Comparison of ENCODE assay signal across 19 cellular contexts in genomic region chr19:42123765-42124164, GRCh38. TPM values are rescaled to one million over a fixed set of nuclear protein-coding genes. Genes with fewer than 3 reads are reported as not detected.
A peak's percentile ranks its signal among the peaks of the same experiment; 100 is the strongest.
DNase-seq lines count a peak whose midpoint lies in the region; ATAC-seq and TF ChIP-seq lines count a peak whose summit lies in the region.
"Had no signal": no experiment of that assay in that cellular context is flagged by ENCODE, and none has a peak within 500 bp of the region (broad histone marks: within the 10 kb centered on the region; RNA-seq: fewer than 3 reads in every experiment).

No MANE protein-coding gene starts in this region.

- H3K4me1 ChIP-seq in mesenchymal stem cell (ENCODE audit: control insufficient read depth, insufficient read depth, low read depth, low read length) (peaks cover 24% of the 10 kb centered on the region), A673 (ENCODE audit: insufficient read depth, low read length, poor library complexity, severe bottlenecking) (peaks cover 11% of the 10 kb centered on the region)
- H3K4me1 ChIP-seq: breast epithelium had no signal

- POLR2A ChIA-PET in activated CD4-positive, alpha-beta memory T cell treated with anti-CD3 and anti-CD28 coated beads, Interleukin-2, amount 10 ng/mL, durations not matched to agents 7 days and 5 days (lab: Charles Lee) = interaction anchor here (1.0 to 3.4 kb wide), 8 partner anchors 8 to 273 kb away, joined by 3 to 19 read pairs (median 4); partner anchors contain the start of genes POU2F2, ZNF526 and ZNF574
- POLR2A ChIA-PET in A673 (lab: Charles Lee; ENCODE audit: low non-redundant PET) = no interaction called here

- TF ChIP-seq CTCF in GM12865 (IDR thresholded peaks at IDR 0.05; ENCODE audit: insufficient read depth, low read depth, low read length, missing control alignments) = no peak
- TF ChIP-seq CTCF in A673 (conservative IDR thresholded peaks at IDR 0.05; ENCODE audit: low read depth, low read length) = no peak

- DNase-seq in activated CD4-positive, alpha-beta T cell treated with anti-CD3 and anti-CD28 coated beads, Interleukin-2, amount 10 ng/mL, durations not matched to agents 24 days and 14 days = no peak
- no peak for DNase-seq in activated CD4-positive, alpha-beta T cell treated with anti-CD3 and anti-CD28 coated beads for 4 hours
- DNase-seq in GM12865 (ENCODE audit: low read depth) (no peak), memory B cell (ENCODE audit: low spot score in 2 of 2) (no peak), mesenchymal stem cell (no peak), A673 (ENCODE audit: low spot score) (no peak)
- no peak for DNase-seq in activated CD4-positive, alpha-beta memory T cell treated with anti-CD3 and anti-CD28 coated beads, Interleukin-2, amount 10 ng/mL, durations not matched to agents 7 days and 5 days
- no peak for DNase-seq in stimulated activated CD4-positive, alpha-beta T cell treated with anti-CD3 and anti-CD28 coated beads, Interleukin-15, amount 100 ng/mL, for 24 hours
- DNase-seq: activated gamma-delta T cell treated with Interleukin-2 at 50 U/mL for 16 hours, COR-L47, esophagus squamous epithelium, GM23248, NCI-H1417 treated with DMSO at 0.1 percent for 48 hours, NCI-H2171 treated with DMSO at 0.1 percent for 48 hours, T1000 had no signal

- H3K9ac ChIP-seq in mesenchymal stem cell (ENCODE audit: low read length) = no peak overlapping the region
- H3K9ac ChIP-seq: GM23248 had no signal

- H2AFZ ChIP-seq in mesenchymal stem cell (ENCODE audit: low read depth, low read length) = no peak overlapping the region
- H2AFZ ChIP-seq: GM23248 had no signal

- H3K27ac ChIP-seq in mesenchymal stem cell (ENCODE audit: low read length, poor library complexity, severe bottlenecking) (no peak overlapping the region), A673 (ENCODE audit: low read depth, low read length, poor library complexity, severe bottlenecking) (no peak overlapping the region)
- H3K27ac ChIP-seq: breast epithelium, GM23248 had no signal

- H4K8ac ChIP-seq in mesenchymal stem cell (ENCODE audit: low read length) = no peak overlapping the region

- CTCF ChIA-PET in activated CD4-positive, alpha-beta memory T cell treated with anti-CD3 and anti-CD28 coated beads, Interleukin-2, amount 10 ng/mL, durations not matched to agents 7 days and 5 days (lab: Charles Lee) = interaction anchor here (1.1 to 3.7 kb wide), 10 partner anchors 9 to 310 kb away, joined by 3 to 31 read pairs (median 5); partner anchors contain the start of gene POU2F2
- CTCF ChIA-PET in A673 (lab: Charles Lee) = no interaction called here

- no peak overlapping the region for H2BK15ac ChIP-seq in mesenchymal stem cell (ENCODE audit: low read depth, poor library complexity, severe bottlenecking)

- no peaks in the 10 kb centered on the region for H3K27me3 ChIP-seq in mesenchymal stem cell (ENCODE audit: control insufficient read depth in 1 of 2, insufficient read depth in 1 of 2, low read length in 2 of 2)
- no peaks in the 10 kb centered on the region for H3K27me3 ChIP-seq in A673 (replicated peaks; ENCODE audit: insufficient read depth, low read depth, low read length, poor library complexity)
- H3K27me3 ChIP-seq: breast epithelium had no signal

- no peak overlapping the region for H3K23ac ChIP-seq in mesenchymal stem cell (ENCODE audit: low read length in 2 of 2)

- H3K4me3 Mint-ChIP-seq in activated CD4-positive, alpha-beta T cell treated with anti-CD3 and anti-CD28 coated beads, Interleukin-2, amount 10 ng/mL, durations not matched to agents 24 days and 14 days = peak overlapping the region; percentile 80
- H3K4me3 Mint-ChIP-seq in activated CD4-positive, alpha-beta memory T cell treated with anti-CD3 and anti-CD28 coated beads, Interleukin-2, amount 10 ng/mL, durations not matched to agents 7 days and 5 days = peak overlapping the region; percentile 73
- peak overlapping the region; percentile 85 for H3K4me3 Mint-ChIP-seq in memory B cell
- H3K4me3 Mint-ChIP-seq: neural crest cell had no signal

- peak overlapping the region; percentile 95 for H3K27ac Mint-ChIP-seq in activated CD4-positive, alpha-beta T cell treated with anti-CD3 and anti-CD28 coated beads, Interleukin-2, amount 10 ng/mL, durations not matched to agents 24 days and 14 days
- peak overlapping the region; percentile 94 for H3K27ac Mint-ChIP-seq in activated CD4-positive, alpha-beta memory T cell treated with anti-CD3 and anti-CD28 coated beads, Interleukin-2, amount 10 ng/mL, durations not matched to agents 7 days and 5 days
- peak overlapping the region; percentile 94 for H3K27ac Mint-ChIP-seq in memory B cell

- H3K4ac ChIP-seq in mesenchymal stem cell (ENCODE audit: low read depth in 1 of 2, low read length in 2 of 2) = no peak overlapping the region

- H3K9me3 ChIP-seq in mesenchymal stem cell (ENCODE audit: control insufficient read depth, low read length) (no peaks in the 10 kb centered on the region), A673 (ENCODE audit: low read depth, low read length, poor library complexity, severe bottlenecking) (no peaks in the 10 kb centered on the region)
- H3K9me3 ChIP-seq: breast epithelium, esophagus squamous epithelium had no signal

- H3K4me3 ChIP-seq in GM12865 (ENCODE audit: low read depth, low read length) = peak overlapping the region; percentile 63
- H3K4me3 ChIP-seq in mesenchymal stem cell (ENCODE audit: insufficient read depth in 1 of 2, low read depth in 1 of 2, low read length in 2 of 2) = no peak overlapping the region
- no peak overlapping the region for H3K4me3 ChIP-seq in A673 (ENCODE audit: low read depth, low read length, poor library complexity, severe bottlenecking)
- H3K4me3 ChIP-seq: breast epithelium, esophagus squamous epithelium, GM23248 had no signal

- H3K14ac ChIP-seq in mesenchymal stem cell (ENCODE audit: low read length in 2 of 2) = no peak overlapping the region

- no peak overlapping the region for H4K91ac ChIP-seq in mesenchymal stem cell (ENCODE audit: low read length)

- no peak overlapping the region for H2BK120ac ChIP-seq in mesenchymal stem cell (ENCODE audit: low read depth, low read length)

- no peaks in the 10 kb centered on the region for H3K27me3 Mint-ChIP-seq in activated CD4-positive, alpha-beta T cell treated with anti-CD3 and anti-CD28 coated beads, Interleukin-2, amount 10 ng/mL, durations not matched to agents 24 days and 14 days
- no peaks in the 10 kb centered on the region for H3K27me3 Mint-ChIP-seq in activated CD4-positive, alpha-beta memory T cell treated with anti-CD3 and anti-CD28 coated beads, Interleukin-2, amount 10 ng/mL, durations not matched to agents 7 days and 5 days
- H3K27me3 Mint-ChIP-seq in memory B cell = no peaks in the 10 kb centered on the region

- H3K36me3 Mint-ChIP-seq in activated CD4-positive, alpha-beta T cell treated with anti-CD3 and anti-CD28 coated beads, Interleukin-2, amount 10 ng/mL, durations not matched to agents 24 days and 14 days (ENCODE audit: low read depth) = peaks cover 63% of the 10 kb centered on the region
- H3K36me3 Mint-ChIP-seq in activated CD4-positive, alpha-beta memory T cell treated with anti-CD3 and anti-CD28 coated beads, Interleukin-2, amount 10 ng/mL, durations not matched to agents 7 days and 5 days (ENCODE audit: low read depth) = peaks cover 15% of the 10 kb centered on the region
- H3K36me3 Mint-ChIP-seq in memory B cell = peaks cover 37% of the 10 kb centered on the region

- no peak overlapping the region for H2AK5ac ChIP-seq in mesenchymal stem cell (ENCODE audit: low read length, severe bottlenecking)

- 100% methylated on average over 1 of the region's 1 CpG for WGBS in mesenchymal stem cell

- ATAC-seq in memory B cell (ENCODE audit: low read depth) = no peak
- ATAC-seq: Right ventricle myocardium inferior had no signal

- H2BK12ac ChIP-seq in mesenchymal stem cell (ENCODE audit: low read length in 2 of 2) = no peak overlapping the region

- H2BK5ac ChIP-seq in mesenchymal stem cell (ENCODE audit: low read depth, low read length, poor library complexity, severe bottlenecking) = no peak overlapping the region

- H3K4me2 ChIP-seq in mesenchymal stem cell (ENCODE audit: low read length, poor library complexity, severe bottlenecking) = no peak overlapping the region

- no TSS peak for BruUV-seq in A673 (replicated peaks; lab: Mats Ljungman, UMichigan)

- peaks cover 58% of the 10 kb centered on the region for H3K4me1 Mint-ChIP-seq in activated CD4-positive, alpha-beta T cell treated with anti-CD3 and anti-CD28 coated beads, Interleukin-2, amount 10 ng/mL, durations not matched to agents 24 days and 14 days
- peaks cover 52% of the 10 kb centered on the region for H3K4me1 Mint-ChIP-seq in activated CD4-positive, alpha-beta memory T cell treated with anti-CD3 and anti-CD28 coated beads, Interleukin-2, amount 10 ng/mL, durations not matched to agents 7 days and 5 days
- peaks cover 69% of the 10 kb centered on the region for H3K4me1 Mint-ChIP-seq in memory B cell
- H3K4me1 Mint-ChIP-seq: neural crest cell had no signal

- intact Hi-C loops in activated CD4-positive, alpha-beta T cell treated with anti-CD3 and anti-CD28 coated beads, Interleukin-2, amount 10 ng/mL, durations not matched to agents 24 days and 14 days (cut with micrococcal nuclease) = loop anchor here (1.0 to 2.0 kb wide), 3 partner anchors 9 to 237 kb away; partner anchors contain the start of genes GSK3A and POU2F2
- intact Hi-C loops in A673 (cut with micrococcal nuclease; ENCODE audit: unreplicated experiment) = no loop called here

- no peak overlapping the region for H3K18ac ChIP-seq in mesenchymal stem cell (ENCODE audit: low read depth in 1 of 2, low read length in 2 of 2)

- H3K79me1 ChIP-seq in mesenchymal stem cell (replicated peaks; ENCODE audit: low read length, poor library complexity, severe bottlenecking) = peaks cover 1% of the 10 kb centered on the region

- no peaks in the 10 kb centered on the region for H3K9me3 Mint-ChIP-seq in activated CD4-positive, alpha-beta T cell treated with anti-CD3 and anti-CD28 coated beads, Interleukin-2, amount 10 ng/mL, durations not matched to agents 24 days and 14 days
- H3K9me3 Mint-ChIP-seq in activated CD4-positive, alpha-beta memory T cell treated with anti-CD3 and anti-CD28 coated beads, Interleukin-2, amount 10 ng/mL, durations not matched to agents 7 days and 5 days = no peaks in the 10 kb centered on the region
- H3K9me3 Mint-ChIP-seq in memory B cell = no peaks in the 10 kb centered on the region
- H3K9me3 Mint-ChIP-seq: neural crest cell had no signal

- H3K36me3 ChIP-seq in mesenchymal stem cell (ENCODE audit: control insufficient read depth in 1 of 2, insufficient read depth in 2 of 2, low read depth in 1 of 2, low read length in 2 of 2) (peaks cover 0 to 5% of the 10 kb centered on the region in 2 experiments), A673 (ENCODE audit: insufficient read depth, low read length, poor library complexity, severe bottlenecking) (no peaks in the 10 kb centered on the region)
- H3K36me3 ChIP-seq: breast epithelium, esophagus squamous epithelium had no signal

RNA-seq across cellular contexts. Expression of gene POU2F2, which starts 8.5 kb away (rescaled TPM):
- total RNA-seq in activated CD4-positive, alpha-beta T cell treated with anti-CD3 and anti-CD28 coated beads, Interleukin-2, amount 10 ng/mL, durations not matched to agents 24 days and 14 days = 71.5 and 72.0 TPM in 2 replicates
- 10 to 100 TPM; 31.3 to 35.8 TPM for total RNA-seq in activated CD4-positive, alpha-beta memory T cell treated with anti-CD3 and anti-CD28 coated beads, Interleukin-2, amount 10 ng/mL, durations not matched to agents 7 days and 5 days
- 10.3 TPM for polyA plus RNA-seq in mesenchymal stem cell (2013, experiment 1 of 2)
- 9.3 TPM for polyA plus RNA-seq in mesenchymal stem cell (2013, experiment 2 of 2)
- 2.2 and 2.5 TPM in 2 replicates for total RNA-seq in A673 (2021)

RNA-seq across cellular contexts. Expression of gene ZNF574, which starts 47.8 kb away (rescaled TPM):
- 16.7 and 18.5 TPM in 2 replicates for total RNA-seq in activated CD4-positive, alpha-beta T cell treated with anti-CD3 and anti-CD28 coated beads, Interleukin-2, amount 10 ng/mL, durations not matched to agents 24 days and 14 days
- total RNA-seq in activated CD4-positive, alpha-beta memory T cell treated with anti-CD3 and anti-CD28 coated beads, Interleukin-2, amount 10 ng/mL, durations not matched to agents 7 days and 5 days = 10 to 100 TPM; 14.3 to 14.5 TPM
- 6.0 TPM for polyA plus RNA-seq in mesenchymal stem cell (2013, experiment 1 of 2)
- polyA plus RNA-seq in mesenchymal stem cell (2013, experiment 2 of 2) = 6.3 TPM
- 24.3 and 27.5 TPM in 2 replicates for total RNA-seq in A673 (2021)

RNA-seq across cellular contexts. Expression of gene GRIK5, which starts 53.8 kb away (rescaled TPM):
- 3.9 and 4.9 TPM in 2 replicates for total RNA-seq in activated CD4-positive, alpha-beta T cell treated with anti-CD3 and anti-CD28 coated beads, Interleukin-2, amount 10 ng/mL, durations not matched to agents 24 days and 14 days
- under 1 TPM; 0.38 to 0.68 TPM for total RNA-seq in activated CD4-positive, alpha-beta memory T cell treated with anti-CD3 and anti-CD28 coated beads, Interleukin-2, amount 10 ng/mL, durations not matched to agents 7 days and 5 days
- polyA plus RNA-seq in mesenchymal stem cell (2013, experiment 1 of 2) = 0.12 TPM
- polyA plus RNA-seq in mesenchymal stem cell (2013, experiment 2 of 2) = 0.07 TPM
- total RNA-seq in A673 (2021) = 21.2 and 24.0 TPM in 2 replicates
- total RNA-seq: GM23248, lung microvascular endothelial cell had no signal
- polyA plus RNA-seq: GM23248 had no signal
